In genomic region chr6:132084811-132085509, GRCh38 we compare ENCODE assay signal across 9 cellular contexts.
A peak's percentile ranks its signal among the peaks of the same experiment; 100 is the strongest.
DNase-seq lines count a peak whose midpoint lies in the region; ATAC-seq and TF ChIP-seq lines count a peak whose summit lies in the region.
"Had no signal": no experiment of that assay in that cellular context is flagged by ENCODE, and none has a peak within 500 bp of the region (broad histone marks: within the 10 kb centered on the region; RNA-seq: fewer than 3 reads in every experiment).

No MANE protein-coding gene starts in this region.

- ATAC-seq in GM21786 (IDR thresholded peaks at IDR 0.05; ENCODE audit: unreplicated experiment), result peak; percentile 88
- ATAC-seq in right cardiac atrium, result peak in 1 of 2 donors; percentile 67

- H3K9me3 Mint-ChIP-seq in activated naive CD8-positive, alpha-beta T cell treated with anti-CD3 and anti-CD28 coated beads for 36 hours, result peaks cover 4% of the 10 kb centered on the region
- H3K9me3 Mint-ChIP-seq: central memory CD8-positive, alpha-beta T cell had no signal

- H3K36me3 Mint-ChIP-seq in activated naive CD8-positive, alpha-beta T cell treated with anti-CD3 and anti-CD28 coated beads for 36 hours, result no peaks in the 10 kb centered on the region

- CTCF ChIA-PET in HEK293T (lab: Yijun Ruan, JAX), result no interaction called here

- H3K27me3 ChIP-seq in right cardiac atrium (ENCODE audit: control insufficient read depth, insufficient read depth), result no peaks in the 10 kb centered on the region

- intact Hi-C loops in right cardiac atrium (cut with DNase I), result no loop called here

- DNase-seq in AG10803 (ENCODE audit: low read depth), result peak; percentile 99
- peak; percentile 73 for DNase-seq in RPMI7951 (ENCODE audit: low read depth)
- DNase-seq in right cardiac atrium, result no peak
- DNase-seq in germinal center (ENCODE audit: low spot score), result no peak
- DNase-seq in activated naive CD8-positive, alpha-beta T cell treated with anti-CD3 and anti-CD28 coated beads for 36 hours, result no peak
- no peak for DNase-seq in HEK293T (ENCODE audit: extremely low spot score)
- no peak for DNase-seq in DMS 273 (lab: John Stamatoyannopoulos, UW; ENCODE audit: unreplicated experiment)

- H3K27ac ChIP-seq in right cardiac atrium (ENCODE audit: low read length), result peak overlapping the region; percentile 54

- no peak overlapping the region for H3K4me3 Mint-ChIP-seq in activated naive CD8-positive, alpha-beta T cell treated with anti-CD3 and anti-CD28 coated beads for 36 hours
- H3K4me3 Mint-ChIP-seq: central memory CD8-positive, alpha-beta T cell had no signal

- TF ChIP-seq CTCF in AG10803 (conservative IDR thresholded peaks at IDR 0.05; ENCODE audit: low read length), result no peak

- peaks cover 4% of the 10 kb centered on the region for H3K27me3 Mint-ChIP-seq in activated naive CD8-positive, alpha-beta T cell treated with anti-CD3 and anti-CD28 coated beads for 36 hours
- H3K27me3 Mint-ChIP-seq: central memory CD8-positive, alpha-beta T cell had no signal

- H3K9me3 ChIP-seq in right cardiac atrium (ENCODE audit: control insufficient read depth, low read length), result no peaks in the 10 kb centered on the region

- H3K4me1 Mint-ChIP-seq in activated naive CD8-positive, alpha-beta T cell treated with anti-CD3 and anti-CD28 coated beads for 36 hours, result no peaks in the 10 kb centered on the region
- H3K4me1 Mint-ChIP-seq: central memory CD8-positive, alpha-beta T cell had no signal

- H3K4me3 ChIP-seq in AG10803 (ENCODE audit: low read length) (no peak overlapping the region), right cardiac atrium (ENCODE audit: low read length) (no peak overlapping the region)

- H3K27ac Mint-ChIP-seq in activated naive CD8-positive, alpha-beta T cell treated with anti-CD3 and anti-CD28 coated beads for 36 hours, result no peak overlapping the region

- POLR2A ChIA-PET in HEK293T (lab: Yijun Ruan, JAX), result no interaction called here

- 62% methylated on average over 3 of the region's 3 CpGs for WGBS in right cardiac atrium

- H3K4me1 ChIP-seq in right cardiac atrium (ENCODE audit: control insufficient read depth, insufficient read depth, low read length), result peaks cover 3% of the 10 kb centered on the region

TF ChIP-seq in HEK293T, 16 proteins besides CTCF, POLR2A, EP300 and RAD21:
- TF ChIP-seq FOXK2 (IDR thresholded peaks at IDR 0.05) (no peak), ZNF384 (IDR thresholded peaks at IDR 0.05) (no peak), NFRKB (IDR thresholded peaks at IDR 0.05) (no peak), BHLHE40 (IDR thresholded peaks at IDR 0.05; ENCODE audit: borderline replicate concordance) (no peak), PKNOX1 (IDR thresholded peaks at IDR 0.05) (no peak), HDGF (IDR thresholded peaks at IDR 0.05; ENCODE audit: borderline replicate concordance) (no peak), CTBP1 (IDR thresholded peaks at IDR 0.05; ENCODE audit: borderline replicate concordance) (no peak), TARDBP (IDR thresholded peaks at IDR 0.05) (no peak), FOXM1 (IDR thresholded peaks at IDR 0.05; ENCODE audit: borderline replicate concordance) (no peak), ARNT (IDR thresholded peaks at IDR 0.05) (no peak), L3MBTL2 (conservative IDR thresholded peaks at IDR 0.05) (no peak), SP1 (IDR thresholded peaks at IDR 0.05) (no peak), SUZ12 (IDR thresholded peaks at IDR 0.05) (no peak)
TF ChIP-seq in HEK293T: peak in this region for 0.

Comparison
In these comparisons a context has a peak if more than half of its experiments do, and no peak if none do; other contexts are left out.
1. DNase-seq: peak in AG10803 (single experiment) and RPMI7951 (single experiment); none in right cardiac atrium (0 of 3), germinal center (single experiment), activated naive CD8-positive, alpha-beta T cell treated with anti-CD3 and anti-CD28 coated beads for 36 hours (single experiment), HEK293T (single experiment) and DMS 273 (single experiment).